ENCODE assay signal across 15 cellular contexts in genomic region chr19:23699521-23699860, GRCh38. TPM values are rescaled to one million over a fixed set of nuclear protein-coding genes. Genes with fewer than 3 reads are reported as not detected.
DNase-seq lines count a peak whose midpoint lies in the region; ATAC-seq and TF ChIP-seq lines count a peak whose summit lies in the region.
"Had no signal": no experiment of that assay in that cellular context is flagged by ENCODE, and none has a peak within 500 bp of the region (broad histone marks: within the 10 kb centered on the region; RNA-seq: fewer than 3 reads in every experiment).

No MANE protein-coding gene starts in this region.

- peaks cover 3% of the 10 kb centered on the region; the same call in 1 of the 2 replicates for H3K4me1 ChIP-seq in H9 (ENCODE audit: insufficient read depth, low read length)
- H3K4me1 ChIP-seq: ascending aorta, Caco-2 had no signal

- H3K9me3 Mint-ChIP-seq in CD4-positive, alpha-beta T cell: no peaks in the 10 kb centered on the region
- peaks cover 0 to 11% of the 10 kb centered on the region in 2 experiments for H3K9me3 Mint-ChIP-seq in H9
- peaks cover 20% of the 10 kb centered on the region for H3K9me3 Mint-ChIP-seq in activated naive CD8-positive, alpha-beta T cell treated with anti-CD3 and anti-CD28 coated beads, Interleukin-2, amount 50 U/mL, for 24 hours
- H3K9me3 Mint-ChIP-seq: activated T-helper 17 cell treated with anti-CD3 and anti-CD28 coated beads, Interleukin-2, amount 50 U/mL, for 72 hours had no signal

- no peaks in the 10 kb centered on the region for H3K4me1 Mint-ChIP-seq in CD4-positive, alpha-beta T cell (ENCODE audit: low read depth)
- H3K4me1 Mint-ChIP-seq in H9: peaks cover 16 to 25% of the 10 kb centered on the region in 2 experiments
- H3K4me1 Mint-ChIP-seq in activated naive CD8-positive, alpha-beta T cell treated with anti-CD3 and anti-CD28 coated beads, Interleukin-2, amount 50 U/mL, for 24 hours: no peaks in the 10 kb centered on the region
- H3K4me1 Mint-ChIP-seq: activated T-helper 17 cell treated with anti-CD3 and anti-CD28 coated beads, Interleukin-2, amount 50 U/mL, for 72 hours had no signal

- CTCF ChIA-PET in CD4-positive, alpha-beta T cell (lab: Charles Lee): no interaction called here

- no peaks in the 10 kb centered on the region for H3K79me1 ChIP-seq in H9 (ENCODE audit: insufficient read depth, low read depth, low read length, poor library complexity, severe bottlenecking)

- H2BK15ac ChIP-seq in H9 (ENCODE audit: low read depth, low read length): no peak overlapping the region

- H4K20me1 ChIP-seq in H9 (ENCODE audit: control insufficient read depth, insufficient read depth, insufficient read length): no peaks in the 10 kb centered on the region

- peak; percentile 14 for ATAC-seq in CD4-positive, alpha-beta T cell (ENCODE audit: poor library complexity)
- no peak for ATAC-seq in activated naive CD8-positive, alpha-beta T cell treated with anti-CD3 and anti-CD28 coated beads, Interleukin-2, amount 50 U/mL, for 24 hours
- ATAC-seq: activated T-helper 17 cell treated with anti-CD3 and anti-CD28 coated beads, Interleukin-2, amount 50 U/mL, for 72 hours; stimulated activated naive CD8-positive, alpha-beta T cell treated with anti-CD3 and anti-CD28 coated beads, Interleukin-15, Interleukin-2, amounts not matched to agents 100 U/mL and 50 U/mL, for 24 hours had no signal

- no peaks in the 10 kb centered on the region for H3K23me2 ChIP-seq in H9 (ENCODE audit: insufficient read length, low read depth, low read length, poor library complexity, severe bottlenecking)

- peaks cover 5% of the 10 kb centered on the region for H3K27me3 Mint-ChIP-seq in CD4-positive, alpha-beta T cell
- H3K27me3 Mint-ChIP-seq in H9 (ENCODE audit: low read depth): peaks cover 11% of the 10 kb centered on the region
- H3K27me3 Mint-ChIP-seq in activated naive CD8-positive, alpha-beta T cell treated with anti-CD3 and anti-CD28 coated beads, Interleukin-2, amount 50 U/mL, for 24 hours: no peaks in the 10 kb centered on the region
- H3K27me3 Mint-ChIP-seq: activated T-helper 17 cell treated with anti-CD3 and anti-CD28 coated beads, Interleukin-2, amount 50 U/mL, for 72 hours had no signal

- H4K8ac ChIP-seq in H9 (replicated peaks; ENCODE audit: insufficient read length, low read depth, low read length): no peak overlapping the region

- POLR2A ChIA-PET in CD4-positive, alpha-beta T cell (lab: Charles Lee): interaction anchor here (0.7 to 1.4 kb wide), 2 partner anchors 8 to 59 kb away, joined by 3 to 5 read pairs; partner anchors contain the start of gene ZNF681

- H2AFZ ChIP-seq in H9 (ENCODE audit: low read length): peak overlapping the region; percentile 1

- no peak for TF ChIP-seq CTCF in CD4-positive, alpha-beta T cell (IDR thresholded peaks at IDR 0.05)
- TF ChIP-seq CTCF in H9 (conservative IDR thresholded peaks at IDR 0.05): no peak

- no peak overlapping the region for H3K23ac ChIP-seq in H9 (ENCODE audit: insufficient read length, low read depth, low read length)

- no peaks in the 10 kb centered on the region for H3K27me3 ChIP-seq in CD4-positive, alpha-beta T cell (ENCODE audit: control insufficient read depth, insufficient read depth, low read length)
- H3K27me3 ChIP-seq in H9 (ENCODE audit: insufficient read depth, low read length): no peaks in the 10 kb centered on the region
- H3K27me3 ChIP-seq: ascending aorta had no signal

- H3K27ac ChIP-seq in CD4-positive, alpha-beta T cell (ENCODE audit: low read depth, low read length): no peak overlapping the region
- H3K27ac ChIP-seq in H9 (ENCODE audit: insufficient read length, low read depth, low read length): no peak overlapping the region
- H3K27ac ChIP-seq: ascending aorta had no signal

- H3K9ac ChIP-seq in H9 (ENCODE audit: extremely low read depth, insufficient read length, low read length): no peak overlapping the region

- no peaks in the 10 kb centered on the region for H3K9me3 ChIP-seq in CD4-positive, alpha-beta T cell (ENCODE audit: control insufficient read depth, low read length)
- no peaks in the 10 kb centered on the region for H3K9me3 ChIP-seq in H9 (ENCODE audit: control insufficient read depth, low read depth, low read length)
- H3K9me3 ChIP-seq: ascending aorta, Caco-2 had no signal

- no peak overlapping the region for H4K5ac ChIP-seq in H9 (ENCODE audit: insufficient read length, low read depth, low read length)

- intact Hi-C loops in CD4-positive, alpha-beta T cell (cut with DNase I, micrococcal nuclease): no loop called here

- H4K91ac ChIP-seq in H9 (ENCODE audit: insufficient read length, low read depth, low read length): no peak overlapping the region

- H3K18ac ChIP-seq in H9 (ENCODE audit: insufficient read length, low read depth, low read length): no peak overlapping the region

- H2BK20ac ChIP-seq in H9 (ENCODE audit: low read depth, low read length, poor library complexity, severe bottlenecking): no peak overlapping the region

- H2BK120ac ChIP-seq in H9 (ENCODE audit: low read depth, low read length, poor library complexity, severe bottlenecking): no peak overlapping the region

- DNase-seq in CD4-positive, alpha-beta T cell: no peak
- DNase-seq in H9 (no peak), left kidney (ENCODE audit: low read depth, low spot score) (peak; percentile 30), DMS153 (lab: John Stamatoyannopoulos, UW) (no peak), CD1c-positive myeloid dendritic cell (ENCODE audit: extremely low spot score) (no peak), HCEC 1CT (no peak), DMS153 treated with DMSO at 0.1 percent for 48 hours (lab: John Stamatoyannopoulos, UW; ENCODE audit: unreplicated experiment) (no peak)
- no peak for DNase-seq in activated naive CD8-positive, alpha-beta T cell treated with anti-CD3 and anti-CD28 coated beads, Interleukin-2, amount 50 U/mL, for 24 hours
- DNase-seq: activated CD8-positive, alpha-beta memory T cell treated with anti-CD3 and anti-CD28 coated beads for 24 hours; Caco-2; head of caudate nucleus; NCI-H446 treated with DMSO at 0.1 percent for 48 hours; stimulated activated naive CD8-positive, alpha-beta T cell treated with anti-CD3 and anti-CD28 coated beads, Interleukin-15, Interleukin-2, amounts not matched to agents 100 U/mL and 50 U/mL, for 24 hours had no signal

- H3K4me3 Mint-ChIP-seq in CD4-positive, alpha-beta T cell: no peak overlapping the region
- H3K4me3 Mint-ChIP-seq in H9: no peak overlapping the region
- peak overlapping the region; percentile 25 for H3K4me3 Mint-ChIP-seq in activated naive CD8-positive, alpha-beta T cell treated with anti-CD3 and anti-CD28 coated beads, Interleukin-2, amount 50 U/mL, for 24 hours
- H3K4me3 Mint-ChIP-seq: activated T-helper 17 cell treated with anti-CD3 and anti-CD28 coated beads, Interleukin-2, amount 50 U/mL, for 72 hours had no signal

- H2BK5ac ChIP-seq in H9 (ENCODE audit: insufficient read length, low read length): no peak overlapping the region

- no peak overlapping the region for H2BK12ac ChIP-seq in H9 (ENCODE audit: insufficient read length, low read depth, low read length)

- WGBS in H9 (ENCODE audit: extremely low coverage, insufficient read length, low lambda C conversion rate): no CpG with 5 or more reads among the region's 2 CpGs

- H3K4ac ChIP-seq in H9 (ENCODE audit: low read depth, low read length): no peak overlapping the region

- no peak overlapping the region for H3K14ac ChIP-seq in H9 (ENCODE audit: insufficient read depth, low read length)

- H3K36me3 Mint-ChIP-seq in CD4-positive, alpha-beta T cell (ENCODE audit: low read depth): peaks cover 3% of the 10 kb centered on the region
- H3K36me3 Mint-ChIP-seq in H9 (ENCODE audit: insufficient read depth in 1 of 3, low read depth in 3 of 3): no peaks in the 10 kb centered on the region; a peak in 1 of 7 replicates
- H3K36me3 Mint-ChIP-seq in activated naive CD8-positive, alpha-beta T cell treated with anti-CD3 and anti-CD28 coated beads, Interleukin-2, amount 50 U/mL, for 24 hours (ENCODE audit: low read depth): peaks cover 2% of the 10 kb centered on the region

- peak overlapping the region; percentile 63 for H3K27ac Mint-ChIP-seq in CD4-positive, alpha-beta T cell
- no peak overlapping the region for H3K27ac Mint-ChIP-seq in H9
- no peak overlapping the region for H3K27ac Mint-ChIP-seq in activated naive CD8-positive, alpha-beta T cell treated with anti-CD3 and anti-CD28 coated beads, Interleukin-2, amount 50 U/mL, for 24 hours
- H3K27ac Mint-ChIP-seq: activated T-helper 17 cell treated with anti-CD3 and anti-CD28 coated beads, Interleukin-2, amount 50 U/mL, for 72 hours had no signal

- H3T11ph ChIP-seq in H9 (ENCODE audit: low read length): no peak overlapping the region

- H3K79me2 ChIP-seq in H9 (ENCODE audit: insufficient read depth, low read length): no peaks in the 10 kb centered on the region

- H3K4me2 ChIP-seq in H9 (ENCODE audit: insufficient read depth, insufficient read length, low read length): no peak overlapping the region

- no peak overlapping the region for H3K56ac ChIP-seq in H9 (ENCODE audit: insufficient read length, low read depth, low read length)

- H2AK5ac ChIP-seq in H9 (ENCODE audit: insufficient read length, low read length): no peak overlapping the region

RNA-seq across cellular contexts. Expression of gene ZNF675, which starts 12.5 kb away (rescaled TPM):
- total RNA-seq in CD4-positive, alpha-beta T cell: 10 to 100 TPM; 15.6 to 16.4 TPM
- 31.5 and 33.1 TPM in 2 replicates for total RNA-seq in H9 (2021)

RNA-seq across cellular contexts. Expression of gene ZNF681, which starts 59.2 kb away (rescaled TPM):
- 1 to 10 TPM; 1.6 to 2.6 TPM for total RNA-seq in CD4-positive, alpha-beta T cell
- total RNA-seq in H9 (2021): 10.4 and 12.5 TPM in 2 replicates
